In the genomic region with DNA sequence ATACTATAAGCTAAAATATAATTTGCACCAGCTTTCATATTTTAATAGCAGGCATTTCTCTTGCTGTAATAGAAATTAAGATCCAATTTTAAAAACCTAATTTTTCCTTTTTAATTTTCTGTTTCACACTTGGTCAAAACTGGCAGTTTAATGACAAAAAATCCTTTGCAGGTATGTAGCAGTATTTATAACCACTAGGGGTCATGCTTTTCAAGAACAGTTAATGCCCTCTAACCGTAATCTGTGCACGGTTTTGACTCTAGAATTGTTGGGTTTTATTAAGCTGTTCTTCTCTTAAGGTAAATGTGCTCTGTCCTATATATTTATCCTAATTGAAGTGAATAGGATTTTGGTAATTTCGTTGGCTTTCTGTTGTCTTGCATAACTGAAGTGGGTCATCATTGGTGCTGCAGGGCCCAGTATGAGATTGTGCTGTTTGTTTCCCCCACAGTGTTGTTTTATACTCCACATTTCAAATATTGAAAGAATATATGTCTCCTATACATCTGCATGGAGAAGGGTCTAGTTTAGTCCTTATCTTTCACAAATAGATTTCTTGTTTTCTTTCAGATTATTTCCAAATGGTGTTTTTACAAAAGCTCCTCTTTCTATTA, we compare ENCODE assay signal across 1 cellular context.
TF ChIP-seq lines count a peak whose summit lies in the region.

No MANE protein-coding gene starts in this region.

TF ChIP-seq in endothelial cell of umbilical vein, 7 proteins besides CTCF, POLR2A, EP300 and RAD21:
- TF ChIP-seq, protein P1, sequence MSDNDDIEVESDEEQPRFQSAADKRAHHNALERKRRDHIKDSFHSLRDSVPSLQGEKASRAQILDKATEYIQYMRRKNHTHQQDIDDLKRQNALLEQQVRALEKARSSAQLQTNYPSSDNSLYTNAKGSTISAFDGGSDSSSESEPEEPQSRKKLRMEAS (IDR thresholded peaks at IDR 0.05; ENCODE audit: insufficient read depth, insufficient read length), result no peak
- TF ChIP-seq JUN (IDR thresholded peaks at IDR 0.05; ENCODE audit: borderline replicate concordance, insufficient read depth, insufficient read length, low read depth), result no peak
